ENCODE assay signal across 22 cellular contexts in the genomic region with DNA sequence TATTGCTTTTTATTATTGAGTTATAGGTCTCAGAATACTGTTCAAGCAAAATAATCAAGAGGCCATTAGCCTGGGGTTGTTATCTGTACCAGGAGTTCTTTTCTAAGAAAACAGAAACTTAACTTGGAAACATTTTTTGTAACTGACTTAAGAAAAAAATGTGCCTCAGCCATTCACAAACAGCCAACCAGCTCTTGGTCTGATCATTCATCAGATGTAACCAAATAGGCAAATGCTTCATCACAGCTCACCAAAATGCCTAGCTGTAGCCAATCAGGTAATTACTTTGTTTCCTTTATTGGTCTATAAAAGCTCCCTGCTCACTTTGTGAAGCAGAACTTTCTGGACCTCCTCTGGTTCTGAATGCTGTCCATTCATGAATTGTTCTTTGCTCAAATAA.
"Had no signal": no experiment of that assay in that cellular context is flagged by ENCODE, and none has a peak within 500 bp of the region (broad histone marks: within the 10 kb centered on the region; RNA-seq: fewer than 3 reads in every experiment).

No MANE protein-coding gene starts in this region.

- H3K36me3 ChIP-seq: esophagus muscularis mucosa, heart right ventricle, left ventricle myocardium inferior, ovary, prostate gland, right atrium auricular region, tibial nerve had no signal

- H3K4me1 ChIP-seq: esophagus muscularis mucosa, heart right ventricle, left ventricle myocardium inferior, prostate gland, right atrium auricular region had no signal

- H3K9me3 Mint-ChIP-seq: activated CD4-positive, alpha-beta T cell treated with anti-CD3 and anti-CD28 coated beads, Interleukin-2, amount 10 ng/mL, durations not matched to agents 24 days and 14 days; immature natural killer cell; natural killer cell had no signal

- H3K4me3 Mint-ChIP-seq: activated CD4-positive, alpha-beta memory T cell treated with anti-CD3 and anti-CD28 coated beads, Interleukin-2, amount 10 ng/mL, durations not matched to agents 7 days and 5 days; activated CD4-positive, alpha-beta T cell treated with anti-CD3 and anti-CD28 coated beads, Interleukin-2, amount 10 ng/mL, durations not matched to agents 24 days and 14 days; activated CD8-positive, alpha-beta memory T cell treated with anti-CD3 and anti-CD28 coated beads, Interleukin-2, amount 10 ng/mL, durations not matched to agents 7 days and 5 days; activated naive CD4-positive, alpha-beta T cell treated with anti-CD3 and anti-CD28 coated beads, Interleukin-2, amount 10 ng/mL, durations not matched to agents 7 days and 5 days; immature natural killer cell; natural killer cell; stimulated activated naive CD8-positive, alpha-beta T cell treated with anti-CD3 and anti-CD28 coated beads, Interleukin-15, Interleukin-2, amounts not matched to agents 100 ng/mL and 50 ng/mL, for 24 hours had no signal

- DNase-seq: activated CD4-positive, alpha-beta memory T cell treated with anti-CD3 and anti-CD28 coated beads, Interleukin-2, amount 10 ng/mL, durations not matched to agents 7 days and 5 days; activated CD4-positive, alpha-beta T cell treated with anti-CD3 and anti-CD28 coated beads, Interleukin-2, amount 10 ng/mL, durations not matched to agents 24 days and 14 days; activated CD8-positive, alpha-beta memory T cell treated with anti-CD3 and anti-CD28 coated beads, Interleukin-2, amount 10 ng/mL, durations not matched to agents 7 days and 5 days; activated effector memory CD4-positive, alpha-beta T cell treated with anti-CD3 and anti-CD28 coated beads, Interleukin-2, amount 50 U/mL, for 16 hours; activated naive CD4-positive, alpha-beta T cell treated with anti-CD3 and anti-CD28 coated beads, Interleukin-2, amount 10 ng/mL, durations not matched to agents 7 days and 5 days; activated T-cell treated with anti-CD3 and anti-CD28 coated beads for 4 hours; anterior cingulate cortex; heart right ventricle; immature natural killer cell; kidney glomerular epithelial cell; left ventricle myocardium inferior; natural killer cell; ovary; stimulated activated CD4-positive, alpha-beta T cell treated with anti-CD3 and anti-CD28 coated beads, Interleukin-12 subunit alpha, Interleukin-12 subunit beta, amount 100 ng/mL, for 4 hours; substantia nigra had no signal

- H3K4me1 Mint-ChIP-seq: activated CD4-positive, alpha-beta memory T cell treated with anti-CD3 and anti-CD28 coated beads, Interleukin-2, amount 10 ng/mL, durations not matched to agents 7 days and 5 days; activated CD4-positive, alpha-beta T cell treated with anti-CD3 and anti-CD28 coated beads, Interleukin-2, amount 10 ng/mL, durations not matched to agents 24 days and 14 days; activated CD8-positive, alpha-beta memory T cell treated with anti-CD3 and anti-CD28 coated beads, Interleukin-2, amount 10 ng/mL, durations not matched to agents 7 days and 5 days; activated naive CD4-positive, alpha-beta T cell treated with anti-CD3 and anti-CD28 coated beads, Interleukin-2, amount 10 ng/mL, durations not matched to agents 7 days and 5 days; immature natural killer cell; natural killer cell had no signal

- H3K36me3 Mint-ChIP-seq: activated CD8-positive, alpha-beta memory T cell treated with anti-CD3 and anti-CD28 coated beads, Interleukin-2, amount 10 ng/mL, durations not matched to agents 7 days and 5 days; activated naive CD4-positive, alpha-beta T cell treated with anti-CD3 and anti-CD28 coated beads, Interleukin-2, amount 10 ng/mL, durations not matched to agents 7 days and 5 days; immature natural killer cell; natural killer cell had no signal

- H3K27ac Mint-ChIP-seq: activated CD4-positive, alpha-beta memory T cell treated with anti-CD3 and anti-CD28 coated beads, Interleukin-2, amount 10 ng/mL, durations not matched to agents 7 days and 5 days; activated CD4-positive, alpha-beta T cell treated with anti-CD3 and anti-CD28 coated beads, Interleukin-2, amount 10 ng/mL, durations not matched to agents 24 days and 14 days; activated CD8-positive, alpha-beta memory T cell treated with anti-CD3 and anti-CD28 coated beads, Interleukin-2, amount 10 ng/mL, durations not matched to agents 7 days and 5 days; activated naive CD4-positive, alpha-beta T cell treated with anti-CD3 and anti-CD28 coated beads, Interleukin-2, amount 10 ng/mL, durations not matched to agents 7 days and 5 days; immature natural killer cell; natural killer cell; stimulated activated naive CD8-positive, alpha-beta T cell treated with anti-CD3 and anti-CD28 coated beads, Interleukin-15, Interleukin-2, amounts not matched to agents 100 ng/mL and 50 ng/mL, for 24 hours had no signal

- H3K4me3 ChIP-seq: coronary artery, esophagus muscularis mucosa, heart right ventricle, left ventricle myocardium inferior, ovary, prostate gland, right atrium auricular region, tibial nerve had no signal

- H3K27ac ChIP-seq: coronary artery, esophagus muscularis mucosa, heart right ventricle, left ventricle myocardium inferior, ovary, prostate gland, right atrium auricular region, tibial nerve, VCaP had no signal

- H3K27me3 ChIP-seq: esophagus muscularis mucosa, heart right ventricle, ovary, right atrium auricular region, tibial nerve had no signal

- H3K27me3 Mint-ChIP-seq: activated CD4-positive, alpha-beta memory T cell treated with anti-CD3 and anti-CD28 coated beads, Interleukin-2, amount 10 ng/mL, durations not matched to agents 7 days and 5 days; activated CD4-positive, alpha-beta T cell treated with anti-CD3 and anti-CD28 coated beads, Interleukin-2, amount 10 ng/mL, durations not matched to agents 24 days and 14 days; activated CD8-positive, alpha-beta memory T cell treated with anti-CD3 and anti-CD28 coated beads, Interleukin-2, amount 10 ng/mL, durations not matched to agents 7 days and 5 days; activated naive CD4-positive, alpha-beta T cell treated with anti-CD3 and anti-CD28 coated beads, Interleukin-2, amount 10 ng/mL, durations not matched to agents 7 days and 5 days; stimulated activated naive CD8-positive, alpha-beta T cell treated with anti-CD3 and anti-CD28 coated beads, Interleukin-15, Interleukin-2, amounts not matched to agents 100 ng/mL and 50 ng/mL, for 24 hours had no signal

- H3K9me3 ChIP-seq: ovary, prostate gland, right atrium auricular region had no signal
